ENCODE assay signal across 16 cellular contexts in the genomic region with DNA sequence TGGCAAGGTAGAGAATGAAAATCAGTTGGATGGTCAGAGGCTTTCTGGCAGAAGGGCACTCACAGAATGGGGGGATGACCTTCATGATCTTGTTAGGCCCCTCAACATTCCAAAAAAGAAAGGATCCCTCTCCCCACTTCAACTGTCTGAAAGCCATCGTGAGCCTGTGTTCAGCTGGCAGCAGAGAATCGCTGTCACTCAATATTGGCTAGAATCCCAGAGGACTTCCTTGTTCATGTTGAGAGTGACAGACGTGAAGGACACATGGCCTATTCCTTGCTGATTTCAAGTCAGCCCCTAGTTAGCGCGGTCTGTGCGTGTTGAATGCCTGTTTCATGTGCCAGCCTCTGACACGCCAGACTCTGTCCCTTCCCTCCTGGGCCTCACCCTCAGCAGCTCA. TPM values are rescaled to one million over a fixed set of nuclear protein-coding genes. Genes with fewer than 3 reads are reported as not detected.
DNase-seq lines count a peak whose midpoint lies in the region; ATAC-seq, FAIRE-seq and TF ChIP-seq lines count a peak whose summit lies in the region.
"Had no signal": no experiment of that assay in that cellular context is flagged by ENCODE, and none has a peak within 500 bp of the region (broad histone marks: within the 10 kb centered on the region; RNA-seq: fewer than 3 reads in every experiment).

No MANE protein-coding gene starts in this region.

- H3K4me1 ChIP-seq in BE2C (no peaks in the 10 kb centered on the region; the same call in none of the 2 replicates), K562 (replicated peaks in 1 of 2; ENCODE audit: control insufficient read depth in 2 of 2, insufficient read depth in 2 of 2, low read length in 2 of 2) (no peaks in the 10 kb centered on the region; a peak in 1 of 5 replicates)
- H3K4me1 ChIP-seq: SJCRH30 had no signal

- in situ Hi-C loops in K562 (cut with MboI) = no loop called here

- H3K36me3 Mint-ChIP-seq in nephron progenitor cell (ENCODE audit: low read depth) = no peaks in the 10 kb centered on the region

- H3K9me3 ChIP-seq in BE2C (no peaks in the 10 kb centered on the region), K562 (replicated peaks; ENCODE audit: control insufficient read depth, insufficient read depth, low read depth, low read length) (no peaks in the 10 kb centered on the region)
- H3K9me3 ChIP-seq: SJCRH30 had no signal

- peak overlapping the region; percentile 37 for H3K27ac Mint-ChIP-seq in nephron progenitor cell

- no peak for TF ChIP-seq EP300 in K562 (IDR thresholded peaks at IDR 0.05; ENCODE audit: low read length)

- no peak for FAIRE-seq in K562 (lab: Jason Lieb, UNC)

- TF ChIP-seq CTCF in BE2C (IDR thresholded peaks at IDR 0.05; ENCODE audit: low read depth, low read length) (no peak), LNCaP clone FGC (IDR thresholded peaks at IDR 0.05; ENCODE audit: control insufficient read depth, extremely low read depth, insufficient read depth) (no peak), K562 (IDR thresholded peaks at IDR 0.05 in 2 of 3, conservative IDR thresholded peaks at IDR 0.05 in 1 of 3; ENCODE audit: insufficient read depth in 2 of 3, low read depth in 1 of 3, low read length in 3 of 3) (no peak), nephron progenitor cell (IDR thresholded peaks at IDR 0.05) (no peak)

- H3K27ac ChIP-seq in K562 (ENCODE audit: extremely low read depth, low read depth, low read length) = no peak overlapping the region
- H3K27ac ChIP-seq: C4-2B, SJCRH30 had no signal

- no peaks in the 10 kb centered on the region for H3K9me1 ChIP-seq in K562 (ENCODE audit: control insufficient read depth, insufficient read depth, low read length)

- H3K4me1 Mint-ChIP-seq in nephron progenitor cell = peaks cover 30% of the 10 kb centered on the region

- H4K20me1 ChIP-seq in K562 (replicated peaks; ENCODE audit: control insufficient read depth, insufficient read depth, low read length) = no peaks in the 10 kb centered on the region

- no peak overlapping the region for H3K9ac ChIP-seq in K562 (ENCODE audit: insufficient read depth in 1 of 2, low read depth in 2 of 2, low read length in 2 of 2)

- H3K9me3 Mint-ChIP-seq in nephron progenitor cell = no peaks in the 10 kb centered on the region

- BruUV-seq in K562 (replicated peaks; lab: Mats Ljungman, UMichigan) = no TSS peak

- DNase-seq in BE2C = peak; percentile 19
- peak; percentile 25 for DNase-seq in LNCaP clone FGC (ENCODE audit: low read depth)
- DNase-seq in K562 (ENCODE audit: extremely low read depth in 1 of 4, low spot score in 3 of 4) = no peak
- DNase-seq in nephron progenitor cell = no peak
- no peak for DNase-seq in islet precursor cell
- DNase-seq: DMS79 treated with DMSO at 0.1 percent for 48 hours, H7, Kasumi-1, NCI-H1092 treated with DMSO at 0.1 percent for 48 hours, NCI-H146, NCI-H345, NCI-H524 treated with DMSO at 0.1 percent for 48 hours, SJCRH30 had no signal

- no peak for TF ChIP-seq RAD21 in K562 (CRISPR knock-in tag; conservative IDR thresholded peaks at IDR 0.05 in 1 of 2, IDR thresholded peaks at IDR 0.05 in 1 of 2)

- intact Hi-C loops in K562 (cut with micrococcal nuclease) = loop anchor here (5.0 kb wide), 1 partner anchor 37 kb away; no protein-coding TSS in a partner anchor

- CTCF ChIA-PET in K562 (lab: Yijun Ruan, JAX; ENCODE audit: low intra/inter-chr PET ratio) = no interaction called here

- H3K27me3 Mint-ChIP-seq in nephron progenitor cell (ENCODE audit: low read depth, poor library complexity) = peaks cover 36% of the 10 kb centered on the region

- no peak for TF ChIP-seq POLR2A in K562 (conservative IDR thresholded peaks at IDR 0.05)

- no peak overlapping the region for H3K4me2 ChIP-seq in K562 (ENCODE audit: insufficient read depth, low read length)

- H2AFZ ChIP-seq in K562 (ENCODE audit: low read depth, low read length) = peak overlapping the region; percentile 62

- POLR2A ChIA-PET in K562 (lab: Yijun Ruan, JAX) = interaction anchor here (0.6 kb wide), 1 partner anchor 338 kb away, joined by 3 read pairs; no protein-coding TSS in a partner anchor

- H3K36me3 ChIP-seq in BE2C (no peaks in the 10 kb centered on the region), K562 (ENCODE audit: control insufficient read depth, insufficient read depth, low read length) (no peaks in the 10 kb centered on the region)
- H3K36me3 ChIP-seq: SJCRH30 had no signal

- no peaks in the 10 kb centered on the region for H3K79me2 ChIP-seq in K562 (ENCODE audit: control insufficient read depth, insufficient read depth, low read length)

- 40% methylated on average over 7 of the region's 7 CpGs for WGBS in K562 (ENCODE audit: insufficient coverage, low coverage, missing lambda C conversion rate)

- peak overlapping the region; percentile 17 for H3K4me3 Mint-ChIP-seq in nephron progenitor cell

- H3K4me3 ChIP-seq in BE2C (ENCODE audit: low read depth, low read length) (no peak overlapping the region), LNCaP clone FGC (ENCODE audit: low read depth, low read length) (no peak overlapping the region), K562 (no peak overlapping the region)
- H3K4me3 ChIP-seq: SJCRH30 had no signal

- H3K27me3 ChIP-seq in BE2C (no peaks in the 10 kb centered on the region), K562 (ENCODE audit: control insufficient read depth in 2 of 2, insufficient read depth in 2 of 2, low read length in 2 of 2) (peaks cover 7 to 14% of the 10 kb centered on the region in 2 experiments; a peak in 3 of 5 replicates)
- H3K27me3 ChIP-seq: SJCRH30 had no signal

- no peak for ATAC-seq in K562
- ATAC-seq in GM18502 (IDR thresholded peaks at IDR 0.05; ENCODE audit: poor library complexity, unreplicated experiment) = no peak
- ATAC-seq in HG03025 (IDR thresholded peaks at IDR 0.05; ENCODE audit: low FRiP score, unreplicated experiment) = no peak

TF ChIP-seq in K562, 482 proteins besides CTCF, POLR2A, EP300 and RAD21 (continues in another document):
- no peak for TF ChIP-seq KLF16 (IDR thresholded peaks at IDR 0.05)
- TF ChIP-seq L3MBTL2 (IDR thresholded peaks at IDR 0.05) = 0 out of 2 replicates have a peak, but pooled peaks have one; percentile 25
- no peak for TF ChIP-seq TBL1XR1 (IDR thresholded peaks at IDR 0.05; ENCODE audit: low read length in 2 of 2)
- TF ChIP-seq BRD4 (IDR thresholded peaks at IDR 0.05) = no peak
- TF ChIP-seq, protein P1, sequence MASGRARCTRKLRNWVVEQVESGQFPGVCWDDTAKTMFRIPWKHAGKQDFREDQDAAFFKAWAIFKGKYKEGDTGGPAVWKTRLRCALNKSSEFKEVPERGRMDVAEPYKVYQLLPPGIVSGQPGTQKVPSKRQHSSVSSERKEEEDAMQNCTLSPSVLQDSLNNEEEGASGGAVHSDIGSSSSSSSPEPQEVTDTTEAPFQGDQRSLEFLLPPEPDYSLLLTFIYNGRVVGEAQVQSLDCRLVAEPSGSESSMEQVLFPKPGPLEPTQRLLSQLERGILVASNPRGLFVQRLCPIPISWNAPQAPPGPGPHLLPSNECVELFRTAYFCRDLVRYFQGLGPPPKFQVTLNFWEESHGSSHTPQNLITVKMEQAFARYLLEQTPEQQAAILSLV (tag; IDR thresholded peaks at IDR 0.05) = no peak
- TF ChIP-seq E2F4 (CRISPR knock-in tag; IDR thresholded peaks at IDR 0.05; ENCODE audit: low read depth) = no peak
- no peak for TF ChIP-seq FOXK1 (CRISPR knock-in tag; IDR thresholded peaks at IDR 0.05; ENCODE audit: borderline replicate concordance)

RNA-seq across cellular contexts. Expression of gene DNAH10, which starts 43.0 kb away (rescaled TPM):
- polyA plus RNA-seq in BE2C (2012; ENCODE audit: insufficient read depth, insufficient read length, low read depth) = 4.9 TPM
- total RNA-seq in K562 (2011; cell fraction: chromatin; rRNA removed; ENCODE audit: low replicate concordance) = 0.16 and 0.46 TPM in 2 replicates
- total RNA-seq in K562 (2011; cell fraction: nucleolus; rRNA removed) = under 0.01 and 0.13 TPM in 2 replicates
- total RNA-seq in K562 (2011; cell fraction: nucleoplasm; rRNA removed) = 0.07 TPM in 1 of 2 replicates, not detected in the other
- 0.05 and 0.08 TPM in 2 replicates for total RNA-seq in K562 (2014; rRNA removed)
- total RNA-seq in K562 (2014; rRNA removed; fragmentation: Illumina TruSeq; extraction: Trizol) = 0.03 and 0.04 TPM in 2 replicates
- total RNA-seq in K562 (2015; rRNA removed; fragmentation: Illumina TruSeq; extraction: Trizol) = 0.04 TPM in 2 replicates
- 0.04 and 0.07 TPM in 2 replicates for total RNA-seq in K562 (2021)
- 0.01 and 0.06 TPM in 2 replicates for polyA plus RNA-seq in K562 (2011; rRNA removed)
- under 0.01 TPM in 1 of 2 replicates, not detected in the other for polyA plus RNA-seq in K562 (2011; cell fraction: cytosol; rRNA removed)
- polyA plus RNA-seq in K562 (2011; cell fraction: nucleus; rRNA removed) = 0.15 and 0.26 TPM in 2 replicates
- 0.07 and 0.54 TPM in 2 replicates for polyA plus RNA-seq in K562 (2012)
- 0.01 TPM in 2 replicates for polyA plus RNA-seq in K562 (2014; fragmentation: Illumina TruSeq; extraction: Trizol)
- under 1 TPM in 1 of 2 experiments, not detected in 1; 0.01 TPM for polyA plus RNA-seq in K562 (2014; fragmentation: Nextera tagmentation; extraction: Ambion mirVana)
- 0.01 TPM in 1 of 2 replicates, not detected in the other for polyA plus RNA-seq in K562 (2014; rRNA removed)
- polyA minus RNA-seq in K562 (2011; rRNA and poly(A)+ RNA removed) = 0.07 and 0.18 TPM in 2 replicates
- not detected in 2 replicates for polyA minus RNA-seq in K562 (2011; cell fraction: cytosol; rRNA and poly(A)+ RNA removed)
- polyA minus RNA-seq in K562 (2011; cell fraction: nucleus; rRNA and poly(A)+ RNA removed) = 0.11 and 0.13 TPM in 2 replicates

Comparison
In these comparisons a context has a peak if more than half of its experiments do, and no peak if none do; other contexts are left out.
1. DNase-seq: peak in BE2C (single experiment) and LNCaP clone FGC (single experiment); none in K562 (0 of 4), nephron progenitor cell (single experiment) and islet precursor cell (single experiment).